In genomic region chr12:118098456-118098855, GRCh38 we compare ENCODE assay signal across 18 cellular contexts.
"Had no signal": no experiment of that assay in that cellular context is flagged by ENCODE, and none has a peak within 500 bp of the region (broad histone marks: within the 10 kb centered on the region; RNA-seq: fewer than 3 reads in every experiment).

No MANE protein-coding gene starts in this region.

- DNase-seq: activated CD4-positive, alpha-beta T cell treated with anti-CD3 and anti-CD28 coated beads, Interleukin-2, amount 10 ng/mL, durations not matched to agents 7 days and 5 days; activated CD8-positive, alpha-beta memory T cell treated with anti-CD3 and anti-CD28 coated beads for 24 hours; activated CD8-positive, alpha-beta memory T cell treated with anti-CD3 and anti-CD28 coated beads, Interleukin-2, amount 50 U/mL, for 48 hours; activated gamma-delta T cell; activated T-cell treated with anti-CD3 and anti-CD28 coated beads, Interleukin-2, amount 50 U/mL, for 72 hours; cortex of kidney; effector CD4-positive, alpha-beta T cell; heart right ventricle; natural killer cell; stimulated activated naive CD4-positive, alpha-beta T cell; T1000 had no signal

- H3K4me1 ChIP-seq: ascending aorta had no signal

- H3K36me3 Mint-ChIP-seq: activated naive CD4-positive, alpha-beta T cell treated with anti-CD3 and anti-CD28 coated beads, Interleukin-2, amount 50 U/mL, for 24 hours; memory B cell; natural killer cell had no signal

- H3K27ac Mint-ChIP-seq: activated CD4-positive, alpha-beta T cell treated with anti-CD3 and anti-CD28 coated beads, Interleukin-2, amount 10 ng/mL, durations not matched to agents 7 days and 5 days; activated naive CD4-positive, alpha-beta T cell treated with anti-CD3 and anti-CD28 coated beads, Interleukin-2, amount 50 U/mL, for 24 hours; activated T-cell treated with anti-CD3 and anti-CD28 coated beads, Interleukin-2, amount 50 U/mL, for 72 hours; memory B cell; natural killer cell had no signal

- ATAC-seq: activated CD4-positive, CD25-positive, alpha-beta regulatory T cell treated with anti-CD3 and anti-CD28 coated beads, Interleukin-2, amount 50 U/mL, for 24 hours; activated T-cell treated with anti-CD3 and anti-CD28 coated beads, Interleukin-2, amount 50 U/mL, for 72 hours; heart right ventricle; natural killer cell had no signal

- H3K4me3 ChIP-seq: ascending aorta, esophagus muscularis mucosa, heart right ventricle had no signal

- H3K9me3 Mint-ChIP-seq: activated CD4-positive, alpha-beta T cell treated with anti-CD3 and anti-CD28 coated beads, Interleukin-2, amount 10 ng/mL, durations not matched to agents 7 days and 5 days; activated naive CD4-positive, alpha-beta T cell treated with anti-CD3 and anti-CD28 coated beads, Interleukin-2, amount 50 U/mL, for 24 hours; activated T-cell treated with anti-CD3 and anti-CD28 coated beads, Interleukin-2, amount 50 U/mL, for 72 hours; central memory CD8-positive, alpha-beta T cell; memory B cell; natural killer cell had no signal

- H3K9me3 ChIP-seq: ascending aorta, esophagus muscularis mucosa, heart right ventricle had no signal

- H3K27me3 ChIP-seq: ascending aorta, esophagus muscularis mucosa had no signal

- H3K4me3 Mint-ChIP-seq: activated CD4-positive, alpha-beta T cell treated with anti-CD3 and anti-CD28 coated beads, Interleukin-2, amount 10 ng/mL, durations not matched to agents 7 days and 5 days; activated naive CD4-positive, alpha-beta T cell treated with anti-CD3 and anti-CD28 coated beads, Interleukin-2, amount 50 U/mL, for 24 hours; activated T-cell treated with anti-CD3 and anti-CD28 coated beads, Interleukin-2, amount 50 U/mL, for 72 hours; central memory CD8-positive, alpha-beta T cell; memory B cell; natural killer cell had no signal

- H3K27ac ChIP-seq: ascending aorta, esophagus muscularis mucosa, heart right ventricle had no signal

- FAIRE-seq: endothelial cell of umbilical vein had no signal
